Comparison of ENCODE assay signal across 30 cellular contexts in the genomic region with DNA sequence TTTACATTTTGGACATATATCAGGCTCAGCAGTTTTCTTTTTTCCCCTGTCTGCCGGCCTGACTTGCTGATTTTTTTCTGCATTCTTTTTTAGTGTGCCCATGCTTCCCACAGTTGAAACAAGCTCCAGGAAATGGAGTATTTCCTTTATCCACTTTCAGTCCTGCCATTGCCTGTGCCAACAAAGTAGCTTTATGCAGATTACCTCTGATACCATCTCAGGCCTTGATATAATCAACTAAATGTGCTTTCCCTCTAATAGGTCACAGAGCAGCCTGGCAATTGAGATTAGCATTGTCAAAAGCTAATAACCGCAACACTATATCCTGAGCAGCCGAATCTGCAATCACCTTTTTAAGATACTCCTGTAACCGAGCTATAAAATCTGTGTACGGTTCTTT. TPM values are rescaled to one million over a fixed set of nuclear protein-coding genes. Genes with fewer than 3 reads are reported as not detected.
"Had no signal": no experiment of that assay in that cellular context is flagged by ENCODE, and none has a peak within 500 bp of the region (broad histone marks: within the 10 kb centered on the region; RNA-seq: fewer than 3 reads in every experiment).

No MANE protein-coding gene starts in this region.

- ATAC-seq: body of pancreas, gastrocnemius medialis, right cardiac atrium had no signal

- H3K4me3 Mint-ChIP-seq: activated naive CD4-positive, alpha-beta T cell treated with anti-CD3 and anti-CD28 coated beads for 36 hours; activated naive CD8-positive, alpha-beta T cell treated with anti-CD3 and anti-CD28 coated beads for 36 hours; activated T-helper 1 cell treated with anti-CD3 and anti-CD28 coated beads, Interleukin-12 subunit alpha, Interleukin-12 subunit beta, Interleukin-2, Interleukin-4 antibody, amounts not matched to agents 30 ng/mL and 10 ng/mL and 1 ng/mL, durations not matched to agents 14 hours and 24 hours and 36 hours had no signal

- DNase-seq: activated CD4-positive, alpha-beta T cell treated with anti-CD3 and anti-CD28 coated beads for 4 hours; activated CD4-positive, alpha-beta T cell treated with anti-CD3 and anti-CD28 coated beads, Interleukin-2, amount 50 U/mL, for 4 hours; activated CD8-positive, alpha-beta memory T cell treated with anti-CD3 and anti-CD28 coated beads for 24 hours; activated effector memory CD4-positive, alpha-beta T cell treated with anti-CD3 and anti-CD28 coated beads, Interleukin-2, amount 50 U/mL, for 16 hours; activated naive CD4-positive, alpha-beta T cell treated with anti-CD3 and anti-CD28 coated beads for 36 hours; activated naive CD8-positive, alpha-beta T cell treated with anti-CD3 and anti-CD28 coated beads for 36 hours; activated T-cell treated with anti-CD3 and anti-CD28 coated beads, Interleukin-2, amount 50 U/mL, for 1 hour; adrenal gland; aorta; body of pancreas; effector CD8-positive, alpha-beta T cell; erythroblast; gastrocnemius medialis; glutamatergic neuron; islet precursor cell; left ventricle myocardium inferior; nucleus accumbens; right cardiac atrium; stimulated activated CD4-positive, alpha-beta T cell treated with anti-CD3 and anti-CD28 coated beads, Interleukin-2, amount 100 ng/mL, for 48 hours; stimulated activated naive CD4-positive, alpha-beta T cell treated with Interleukin-2 at 50 U/mL for 16 hours had no signal

- H3K36me3 ChIP-seq: gastrocnemius medialis had no signal

- H3K4me1 Mint-ChIP-seq: activated naive CD8-positive, alpha-beta T cell treated with anti-CD3 and anti-CD28 coated beads for 36 hours had no signal

- H3K27ac Mint-ChIP-seq: activated naive CD4-positive, alpha-beta T cell treated with anti-CD3 and anti-CD28 coated beads for 36 hours; activated naive CD8-positive, alpha-beta T cell treated with anti-CD3 and anti-CD28 coated beads for 36 hours; activated T-helper 1 cell treated with anti-CD3 and anti-CD28 coated beads, Interleukin-12 subunit alpha, Interleukin-12 subunit beta, Interleukin-2, Interleukin-4 antibody, amounts not matched to agents 30 ng/mL and 10 ng/mL and 1 ng/mL, durations not matched to agents 14 hours and 24 hours and 36 hours had no signal

- H3K9me3 ChIP-seq: adrenal gland, body of pancreas, gastrocnemius medialis had no signal

- H3K27ac ChIP-seq: adrenal gland, body of pancreas, gastrocnemius medialis, left ventricle myocardium inferior, tibial nerve had no signal

- H3K4me3 ChIP-seq: adrenal gland, body of pancreas, gastrocnemius medialis, left ventricle myocardium inferior, lung, tibial nerve had no signal

- FAIRE-seq: colon, endometrium had no signal

- H3K27me3 ChIP-seq: adrenal gland, body of pancreas, gastrocnemius medialis, tibial nerve had no signal

- H3K9me3 Mint-ChIP-seq: activated T-helper 1 cell treated with anti-CD3 and anti-CD28 coated beads, Interleukin-12 subunit alpha, Interleukin-12 subunit beta, Interleukin-2, Interleukin-4 antibody, amounts not matched to agents 30 ng/mL and 10 ng/mL and 1 ng/mL, durations not matched to agents 14 hours and 24 hours and 36 hours had no signal

- H3K4me1 ChIP-seq: adrenal gland, gastrocnemius medialis, tibial nerve had no signal

RNA-seq across cellular contexts. Expression of a gene that starts 28.0 kb away (rescaled TPM):
- total RNA-seq: aorta, body of pancreas, dermis microvascular lymphatic vessel endothelial cell, left ventricle myocardium inferior, mesenteric fat pad, tibial nerve, urinary bladder had no signal

RNA-seq across cellular contexts. Expression of a gene that starts 35.6 kb away (rescaled TPM):
- total RNA-seq: activated naive CD8-positive, alpha-beta T cell treated with anti-CD3 and anti-CD28 coated beads for 36 hours; T-helper 2 cell treated with Interferon-gamma antibody and Interleukin-4, amounts not matched to agents 100 ng/mL and 5 ng/mL, for 36 hours had no signal
- polyA plus RNA-seq: neural cell had no signal
